ENCODE assay signal across 19 cellular contexts in genomic region chr16:87216824-87217205, GRCh38.
DNase-seq lines count a peak whose midpoint lies in the region; ATAC-seq and TF ChIP-seq lines count a peak whose summit lies in the region.
"Had no signal": no experiment of that assay in that cellular context is flagged by ENCODE, and none has a peak within 500 bp of the region (broad histone marks: within the 10 kb centered on the region; RNA-seq: fewer than 3 reads in every experiment).

No MANE protein-coding gene starts in this region.

- H2AK5ac ChIP-seq in mesendoderm (ENCODE audit: low read length) = no peak overlapping the region

- no peak for TF ChIP-seq POLR2A in suprapubic skin (IDR thresholded peaks at IDR 0.05)

- H4K8ac ChIP-seq in mesendoderm (ENCODE audit: low read depth, low read length) = no peak overlapping the region

- H3K4me1 ChIP-seq in lower lobe of right lung = no peaks in the 10 kb centered on the region
- H3K4me1 ChIP-seq in suprapubic skin = no peaks in the 10 kb centered on the region
- no peaks in the 10 kb centered on the region for H3K4me1 ChIP-seq in smooth muscle cell (ENCODE audit: low read depth)
- H3K4me1 ChIP-seq in mesendoderm (ENCODE audit: control insufficient read depth, low read depth, low read length) = no peaks in the 10 kb centered on the region
- H3K4me1 ChIP-seq: heart right ventricle, testis had no signal

- H3K79me1 ChIP-seq in mesendoderm (ENCODE audit: low read length) = no peaks in the 10 kb centered on the region

- H3F3A ChIP-seq in smooth muscle cell (ENCODE audit: low read depth) = no peaks in the 10 kb centered on the region

- 90% methylated on average over 19 of the region's 27 CpGs for WGBS in suprapubic skin
- WGBS in smooth muscle cell (ENCODE audit: low lambda C conversion rate) = 94% methylated on average over 27 of the region's 27 CpGs
- WGBS in mesendoderm (ENCODE audit: extremely low coverage, insufficient coverage, low lambda C conversion rate) = no CpG with 5 or more reads among the region's 27 CpGs

- no peaks in the 10 kb centered on the region for H4K20me1 ChIP-seq in smooth muscle cell (ENCODE audit: low read depth)

- H3K79me2 ChIP-seq in smooth muscle cell (ENCODE audit: low read depth) = no peaks in the 10 kb centered on the region
- H3K79me2 ChIP-seq in mesendoderm (ENCODE audit: control insufficient read depth, insufficient read depth, low read length) = no peaks in the 10 kb centered on the region

- H3K4ac ChIP-seq in mesendoderm (ENCODE audit: low read depth, low read length) = no peak overlapping the region

- no peak overlapping the region for H4K5ac ChIP-seq in mesendoderm (ENCODE audit: low read length)

- in situ Hi-C loops in brain microvascular endothelial cell (cut with HindIII; ENCODE audit: low pct_ligation_motif_present, low sequenced_read_pairs) = no loop called here

- intact Hi-C loops in lower lobe of right lung (cut with DNase I) = no loop called here

- peak overlapping the region; percentile 40 for H3K27ac ChIP-seq in brain microvascular endothelial cell
- H3K27ac ChIP-seq in lower lobe of right lung = peak overlapping the region; percentile 78
- no peak overlapping the region for H3K27ac ChIP-seq in suprapubic skin
- no peak overlapping the region for H3K27ac ChIP-seq in smooth muscle cell (ENCODE audit: low read depth)
- H3K27ac ChIP-seq in mesendoderm (ENCODE audit: low read depth, low read length) = no peak overlapping the region
- H3K27ac ChIP-seq: heart right ventricle, PC-9, testis had no signal

- H3K23ac ChIP-seq in mesendoderm (ENCODE audit: low read length) = no peak overlapping the region

- H3K56ac ChIP-seq in mesendoderm (ENCODE audit: low read length) = no peak overlapping the region

- no peaks in the 10 kb centered on the region for H3K27me3 ChIP-seq in brain microvascular endothelial cell (replicated peaks)
- no peaks in the 10 kb centered on the region for H3K27me3 ChIP-seq in lower lobe of right lung (ENCODE audit: low read depth)
- H3K27me3 ChIP-seq in suprapubic skin = no peaks in the 10 kb centered on the region
- no peaks in the 10 kb centered on the region for H3K27me3 ChIP-seq in smooth muscle cell (ENCODE audit: low read depth)
- no peaks in the 10 kb centered on the region for H3K27me3 ChIP-seq in mesendoderm (ENCODE audit: insufficient read depth, low read length, poor library complexity)
- H3K27me3 ChIP-seq: testis had no signal

- H3K4me2 ChIP-seq in smooth muscle cell = no peak overlapping the region
- no peak overlapping the region for H3K4me2 ChIP-seq in mesendoderm (ENCODE audit: low read length)
- H3K4me2 ChIP-seq: PC-9 had no signal

- H3K36me3 ChIP-seq in brain microvascular endothelial cell (replicated peaks) (no peaks in the 10 kb centered on the region), lower lobe of right lung (no peaks in the 10 kb centered on the region), suprapubic skin (no peaks in the 10 kb centered on the region), smooth muscle cell (ENCODE audit: low read depth) (no peaks in the 10 kb centered on the region), mesendoderm (ENCODE audit: control insufficient read depth, insufficient read depth, low read length) (no peaks in the 10 kb centered on the region)
- H3K36me3 ChIP-seq: heart right ventricle had no signal

- no peak overlapping the region for H2BK120ac ChIP-seq in mesendoderm (ENCODE audit: low read depth, low read length)

- no peak overlapping the region for H2AFZ ChIP-seq in smooth muscle cell (ENCODE audit: low read depth)
- H2AFZ ChIP-seq: PC-9 had no signal

- DNase-seq in GM03348 (ENCODE audit: low spot score) = peak; percentile 50
- peak; percentile 43 for DNase-seq in brain microvascular endothelial cell
- DNase-seq in lower lobe of right lung = peak; percentile 70
- no peak for DNase-seq in suprapubic skin (ENCODE audit: low spot score in 2 of 2)
- no peak for DNase-seq in NCI-H1930 (lab: John Stamatoyannopoulos, UW)
- DNase-seq in LoVo (ENCODE audit: low spot score) = no peak
- no peak for DNase-seq in smooth muscle cell (lab: John Stamatoyannopoulos, UW; ENCODE audit: unreplicated experiment)
- DNase-seq in mesendoderm = no peak
- DNase-seq: activated CD4-positive, alpha-beta memory T cell treated with anti-CD3 and anti-CD28 coated beads, Interleukin-2, amount 10 ng/mL, durations not matched to agents 7 days and 5 days; activated naive CD4-positive, alpha-beta T cell; DND-41; heart right ventricle; immature natural killer cell; naive B cell; NCI-H1436 treated with DMSO at 0.1 percent for 48 hours; NCI-H226; PC-9; T-helper 2 cell; testis had no signal

- H3K18ac ChIP-seq in mesendoderm (ENCODE audit: low read length) = no peak overlapping the region

- peak; percentile 85 to 92 for ATAC-seq in lower lobe of right lung

- H3K9me3 ChIP-seq in lower lobe of right lung (no peaks in the 10 kb centered on the region), suprapubic skin (no peaks in the 10 kb centered on the region), smooth muscle cell (replicated peaks; ENCODE audit: low read depth) (no peaks in the 10 kb centered on the region)
- H3K9me3 ChIP-seq: heart right ventricle, testis had no signal

- TF ChIP-seq CTCF in brain microvascular endothelial cell (IDR thresholded peaks at IDR 0.05; ENCODE audit: low read depth, low read length, missing control alignments) = no peak
- TF ChIP-seq CTCF in lower lobe of right lung (IDR thresholded peaks at IDR 0.05) = no peak
- TF ChIP-seq CTCF in suprapubic skin (IDR thresholded peaks at IDR 0.05) = no peak
- no peak for TF ChIP-seq CTCF in smooth muscle cell (IDR thresholded peaks at IDR 0.05; ENCODE audit: borderline replicate concordance, insufficient read depth, poor library complexity, severe bottlenecking)

- no peak overlapping the region for H2BK15ac ChIP-seq in mesendoderm (replicated peaks; ENCODE audit: low read depth)

- H3K9ac ChIP-seq in smooth muscle cell (ENCODE audit: low read depth) (no peak overlapping the region), mesendoderm (ENCODE audit: low read length) (no peak overlapping the region)

- H2BK5ac ChIP-seq in mesendoderm (ENCODE audit: low read length) = no peak overlapping the region

- TF ChIP-seq EP300 in suprapubic skin (IDR thresholded peaks at IDR 0.05) = no peak

- peak overlapping the region; percentile 31 for H3K4me3 ChIP-seq in brain microvascular endothelial cell (ENCODE audit: low read depth, low read length)
- H3K4me3 ChIP-seq in lower lobe of right lung = peak overlapping the region; percentile 29
- peak overlapping the region; percentile 18 for H3K4me3 ChIP-seq in suprapubic skin
- H3K4me3 ChIP-seq in smooth muscle cell = no peak overlapping the region
- no peak overlapping the region for H3K4me3 ChIP-seq in mesendoderm (ENCODE audit: low read length)
- H3K4me3 ChIP-seq: heart right ventricle, PC-9 had no signal

Comparison
In these comparisons a context has a peak if more than half of its experiments do, and no peak if none do; other contexts are left out.
1. DNase-seq: peak in GM03348 (single experiment), brain microvascular endothelial cell (single experiment) and lower lobe of right lung (single experiment); none in suprapubic skin (0 of 2), NCI-H1930 (0 of 2), LoVo (single experiment), smooth muscle cell (single experiment) and mesendoderm (single experiment).
2. H3K27ac ChIP-seq: peak in brain microvascular endothelial cell (single experiment) and lower lobe of right lung (single experiment); none in suprapubic skin (single experiment), smooth muscle cell (single experiment) and mesendoderm (single experiment).
3. H3K4me3 ChIP-seq: peak in brain microvascular endothelial cell (single experiment), lower lobe of right lung (single experiment) and suprapubic skin (single experiment); none in smooth muscle cell (single experiment) and mesendoderm (single experiment).